16 cellular contexts compared by ENCODE assay signal in the genomic region with DNA sequence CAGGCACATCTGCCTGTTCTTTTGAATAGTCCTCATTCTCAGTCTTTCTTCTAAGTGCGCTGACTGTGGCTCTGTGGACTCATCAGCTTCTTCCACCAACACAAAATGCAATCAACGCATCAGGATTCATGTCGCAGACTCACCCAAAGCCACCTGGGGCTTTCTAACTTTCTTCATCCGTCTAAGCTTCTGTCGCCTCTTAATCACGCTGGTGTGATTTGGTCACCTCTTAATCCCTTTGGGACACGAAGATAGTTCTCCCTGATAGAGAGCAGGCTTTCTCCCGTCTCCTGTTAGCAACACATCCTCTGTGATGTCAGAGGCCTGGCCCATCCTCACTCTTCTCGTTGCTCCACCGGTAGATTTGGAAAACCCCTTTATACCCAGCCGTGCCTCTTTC.
DNase-seq lines count a peak whose midpoint lies in the region; TF ChIP-seq lines count a peak whose summit lies in the region.
"Had no signal": no experiment of that assay in that cellular context is flagged by ENCODE, and none has a peak within 500 bp of the region (broad histone marks: within the 10 kb centered on the region; RNA-seq: fewer than 3 reads in every experiment).

No MANE protein-coding gene starts in this region.

- H3K79me2 ChIP-seq in mesendoderm (ENCODE audit: control insufficient read depth, insufficient read depth, low read length): no peaks in the 10 kb centered on the region
- no peaks in the 10 kb centered on the region for H3K79me2 ChIP-seq in MM.1S (ENCODE audit: low read length)

- H3K4me3 ChIP-seq in endodermal cell (ENCODE audit: low read length): no peak overlapping the region
- H3K4me3 ChIP-seq in mesendoderm (ENCODE audit: low read length): no peak overlapping the region
- H3K4me3 ChIP-seq in prostate gland: no peak overlapping the region
- no peak overlapping the region for H3K4me3 ChIP-seq in MM.1S (ENCODE audit: low read length)
- H3K4me3 ChIP-seq: GM12878, GM23248 had no signal

- H3F3A ChIP-seq in MM.1S (ENCODE audit: insufficient read depth, low read length): no peaks in the 10 kb centered on the region

- no peak for TF ChIP-seq POLR2A in prostate gland (IDR thresholded peaks at IDR 0.05)

- H3K27ac ChIP-seq in endodermal cell (ENCODE audit: low read depth, low read length) (no peak overlapping the region), mesendoderm (ENCODE audit: low read depth, low read length) (no peak overlapping the region), prostate gland (no peak overlapping the region), MM.1S (ENCODE audit: low read length) (no peak overlapping the region)
- H3K27ac ChIP-seq: GM23248 had no signal

- no peak overlapping the region for H2BK120ac ChIP-seq in mesendoderm (ENCODE audit: low read depth, low read length)

- H3K18ac ChIP-seq in mesendoderm (ENCODE audit: low read length): no peak overlapping the region

- DNase-seq in NCI-H82 (lab: John Stamatoyannopoulos, UW) (peak; percentile 58), endodermal cell (peak; percentile 47), mesendoderm (peak; percentile 38), kidney tubule cell (ENCODE audit: low spot score) (no peak), prostate gland (ENCODE audit: low spot score) (no peak), MM.1S (no peak)
- DNase-seq: C1 segment of cervical spinal cord; CD4-positive, alpha-beta memory T cell; COR-L47; DMS153; EL; GDM1; GM23248; H7; HCEC 1CT had no signal

- no peaks in the 10 kb centered on the region for H3K9me3 Mint-ChIP-seq in endodermal cell

- no peaks in the 10 kb centered on the region for H3K79me1 ChIP-seq in mesendoderm (ENCODE audit: low read length)

- H3K4ac ChIP-seq in mesendoderm (ENCODE audit: low read depth, low read length): no peak overlapping the region

- no peak overlapping the region for H3K4me3 Mint-ChIP-seq in endodermal cell
- H3K4me3 Mint-ChIP-seq: CD4-positive, alpha-beta memory T cell had no signal

- H3K9me3 ChIP-seq in endodermal cell (ENCODE audit: control insufficient read depth, low read length) (no peaks in the 10 kb centered on the region), prostate gland (no peaks in the 10 kb centered on the region), MM.1S (replicated peaks; ENCODE audit: insufficient read depth, low read length) (no peaks in the 10 kb centered on the region)

- H3K23ac ChIP-seq in mesendoderm (ENCODE audit: low read length): no peak overlapping the region

- H3K27me3 ChIP-seq in endodermal cell (ENCODE audit: control insufficient read depth, insufficient read depth, low read length, poor library complexity, severe bottlenecking): peaks cover 14% of the 10 kb centered on the region
- H3K27me3 ChIP-seq in mesendoderm (ENCODE audit: insufficient read depth, low read length, poor library complexity): no peaks in the 10 kb centered on the region
- no peaks in the 10 kb centered on the region for H3K27me3 ChIP-seq in prostate gland (replicated peaks; ENCODE audit: insufficient read depth)
- H3K27me3 ChIP-seq in MM.1S (replicated peaks; ENCODE audit: insufficient read depth, low read length): no peaks in the 10 kb centered on the region

- H3K56ac ChIP-seq in mesendoderm (ENCODE audit: low read length): no peak overlapping the region

- no peak overlapping the region for H3K4me2 ChIP-seq in mesendoderm (ENCODE audit: low read length)
- H3K4me2 ChIP-seq in MM.1S (ENCODE audit: low read depth, low read length): no peak overlapping the region

- H2BK5ac ChIP-seq in mesendoderm (ENCODE audit: low read length): no peak overlapping the region

- peaks cover 37% of the 10 kb centered on the region for H3K4me1 Mint-ChIP-seq in endodermal cell
- H3K4me1 Mint-ChIP-seq: CD4-positive, alpha-beta memory T cell had no signal

- H2BK15ac ChIP-seq in mesendoderm (replicated peaks; ENCODE audit: low read depth): no peak overlapping the region

- no peak overlapping the region for H2AK5ac ChIP-seq in mesendoderm (ENCODE audit: low read length)

- H4K8ac ChIP-seq in mesendoderm (ENCODE audit: low read depth, low read length): no peak overlapping the region

- peaks cover 25% of the 10 kb centered on the region for H3K4me1 ChIP-seq in endodermal cell (ENCODE audit: control insufficient read depth, insufficient read depth, low read length)
- no peaks in the 10 kb centered on the region for H3K4me1 ChIP-seq in mesendoderm (ENCODE audit: control insufficient read depth, low read depth, low read length)
- no peaks in the 10 kb centered on the region for H3K4me1 ChIP-seq in prostate gland (replicated peaks)
- H3K4me1 ChIP-seq in MM.1S (ENCODE audit: low read length): no peaks in the 10 kb centered on the region

- no peak overlapping the region for H3K27ac Mint-ChIP-seq in endodermal cell
- H3K27ac Mint-ChIP-seq: CD4-positive, alpha-beta memory T cell had no signal

- no peak overlapping the region for H3K9ac ChIP-seq in endodermal cell (ENCODE audit: extremely low read depth, low read length, poor library complexity, severe bottlenecking)
- no peak overlapping the region for H3K9ac ChIP-seq in mesendoderm (ENCODE audit: low read length)
- H3K9ac ChIP-seq in MM.1S (ENCODE audit: low read length): no peak overlapping the region
- H3K9ac ChIP-seq: GM23248 had no signal

- H2AFZ ChIP-seq in MM.1S (ENCODE audit: low read length): no peak overlapping the region
- H2AFZ ChIP-seq: GM23248 had no signal

- no peak overlapping the region for H4K5ac ChIP-seq in mesendoderm (ENCODE audit: low read length)

- intact Hi-C loops in prostate gland (cut with DNase I): no loop called here

- H3K36me3 Mint-ChIP-seq in endodermal cell (ENCODE audit: low read depth): no peaks in the 10 kb centered on the region
- H3K36me3 Mint-ChIP-seq: CD4-positive, alpha-beta memory T cell had no signal

- peaks cover 41% of the 10 kb centered on the region for H3K27me3 Mint-ChIP-seq in endodermal cell (ENCODE audit: insufficient read depth)

- no peaks in the 10 kb centered on the region for H3K9me2 ChIP-seq in MM.1S (replicated peaks; ENCODE audit: insufficient read depth, low read length)

- H3K36me3 ChIP-seq in endodermal cell (ENCODE audit: control insufficient read depth, insufficient read depth, low read length) (no peaks in the 10 kb centered on the region), mesendoderm (ENCODE audit: control insufficient read depth, insufficient read depth, low read length) (no peaks in the 10 kb centered on the region), prostate gland (no peaks in the 10 kb centered on the region), MM.1S (replicated peaks; ENCODE audit: insufficient read depth, low read length) (no peaks in the 10 kb centered on the region)

- WGBS in endodermal cell (ENCODE audit: insufficient coverage in 1 of 2, insufficient read length in 1 of 2), 2 experiments: 74 to 86% methylated on average over 11 of the region's 11 CpGs
- WGBS in mesendoderm (ENCODE audit: extremely low coverage, insufficient coverage, low lambda C conversion rate): no CpG with 5 or more reads among the region's 11 CpGs
- 90% methylated on average over 11 of the region's 11 CpGs for WGBS in prostate gland

- no peaks in the 10 kb centered on the region for H4K20me1 ChIP-seq in MM.1S (ENCODE audit: insufficient read depth, low read length)

- TF ChIP-seq CTCF in endodermal cell (conservative IDR thresholded peaks at IDR 0.05): no peak
- TF ChIP-seq CTCF in prostate gland (IDR thresholded peaks at IDR 0.05): no peak
- no peak for TF ChIP-seq CTCF in MM.1S (IDR thresholded peaks at IDR 0.05; ENCODE audit: low read length)

Comparison
In these comparisons a context has a peak if more than half of its experiments do, and no peak if none do; other contexts are left out.
1. DNase-seq: peak in NCI-H82 (single experiment), endodermal cell (single experiment) and mesendoderm (single experiment); none in kidney tubule cell (single experiment), prostate gland (single experiment) and MM.1S (single experiment).